Comparison of ENCODE assay signal across 14 cellular contexts in genomic region chr4:150974750-150975149, GRCh38. TPM values are rescaled to one million over a fixed set of nuclear protein-coding genes. Genes with fewer than 3 reads are reported as not detected.
DNase-seq lines count a peak whose midpoint lies in the region; ATAC-seq and TF ChIP-seq lines count a peak whose summit lies in the region.
"Had no signal": no experiment of that assay in that cellular context is flagged by ENCODE, and none has a peak within 500 bp of the region (broad histone marks: within the 10 kb centered on the region; RNA-seq: fewer than 3 reads in every experiment).

No MANE protein-coding gene starts in this region.

- H3K4me2 ChIP-seq in SK-N-SH, result no peak overlapping the region

- intact Hi-C loops in naive thymus-derived CD4-positive, alpha-beta T cell (cut with micrococcal nuclease), result loop anchor here in 1 of 2 donors (10.0 kb wide), 1 partner anchor 680 kb away; no protein-coding TSS in a partner anchor

- 0 out of 2 replicates have a peak, but pooled peaks cover 3% of the 10 kb centered on the region for H3K79me2 ChIP-seq in SK-N-SH (ENCODE audit: insufficient read depth)

- H3K9me2 ChIP-seq in SK-N-SH, result no peaks in the 10 kb centered on the region

- peak overlapping the region in 4 of 6 donors; percentile 3 to 70 (median 60) for H3K27ac Mint-ChIP-seq in naive B cell
- peak overlapping the region in 3 of 9 donors; percentile 5 to 28 (median 23) for H3K27ac Mint-ChIP-seq in naive thymus-derived CD4-positive, alpha-beta T cell
- H3K27ac Mint-ChIP-seq: CD4-positive, alpha-beta T cell; dendritic cell treated with granulocyte-macrophage colony-stimulating factor and Interleukin-4, amounts not matched to agents 40 ng/mL and 50 ng/mL, for 4 days had no signal

- CTCF ChIA-PET in SK-N-SH (lab: Yijun Ruan, JAX), result interaction anchor here (0.9 kb wide), 1 partner anchor 18 kb away, joined by 3 read pairs; no protein-coding TSS in a partner anchor
- CTCF ChIA-PET in naive thymus-derived CD4-positive, alpha-beta T cell (lab: Charles Lee), result interaction anchor here (0.6 to 0.7 kb wide), 2 partner anchors 12 to 703 kb away, joined by 3 to 4 read pairs; no protein-coding TSS in a partner anchor

- TF ChIP-seq EP300 in SK-N-SH (IDR thresholded peaks at IDR 0.05; ENCODE audit: borderline replicate concordance in 1 of 2, low read depth in 1 of 2, low read length in 1 of 2), result no peak

- H3K36me3 ChIP-seq in SK-N-SH (replicated peaks in 1 of 2; ENCODE audit: control insufficient read depth in 1 of 2, insufficient read depth in 2 of 2, low read length in 1 of 2), result no peaks in the 10 kb centered on the region
- H3K36me3 ChIP-seq in naive thymus-derived CD4-positive, alpha-beta T cell (ENCODE audit: control insufficient read depth in 2 of 3, insufficient read depth in 3 of 3, low read length in 3 of 3), result no peaks in the 10 kb centered on the region
- H3K36me3 ChIP-seq: adrenal gland had no signal

- H4K20me1 ChIP-seq in SK-N-SH (ENCODE audit: insufficient read depth), result no peaks in the 10 kb centered on the region

- peaks cover 0 to 9% (median 3%) of the 10 kb centered on the region in 7 donors for H3K9me3 Mint-ChIP-seq in naive B cell
- peaks cover 0 to 14% (median 5%) of the 10 kb centered on the region in 11 donors for H3K9me3 Mint-ChIP-seq in naive thymus-derived CD4-positive, alpha-beta T cell

- no peak overlapping the region for H2AFZ ChIP-seq in SK-N-SH (ENCODE audit: low read depth)

- WGBS in SK-N-SH (ENCODE audit: low lambda C conversion rate), result 68% methylated on average over 1 of the region's 1 CpG

- no peak overlapping the region for H3K4me3 ChIP-seq in SK-N-SH (ENCODE audit: low read depth in 2 of 2, low read length in 1 of 2)
- no peak overlapping the region for H3K4me3 ChIP-seq in naive thymus-derived CD4-positive, alpha-beta T cell (ENCODE audit: low read length)
- H3K4me3 ChIP-seq: adrenal gland had no signal

- H3K4me1 Mint-ChIP-seq in naive B cell, result peaks cover 55 to 71% (median 66%) of the 10 kb centered on the region in 3 donors
- H3K4me1 Mint-ChIP-seq in naive thymus-derived CD4-positive, alpha-beta T cell, result peaks cover 38 to 93% (median 89%) of the 10 kb centered on the region in 7 donors

- POLR2A ChIA-PET in SK-N-SH (lab: Yijun Ruan, JAX), result no interaction called here
- POLR2A ChIA-PET in naive thymus-derived CD4-positive, alpha-beta T cell (lab: Charles Lee), result interaction anchor here (0.6 kb wide), 1 partner anchor 940 kb away, joined by 3 read pairs; no protein-coding TSS in a partner anchor

- H3K27me3 Mint-ChIP-seq in naive B cell, result no peaks in the 10 kb centered on the region
- H3K27me3 Mint-ChIP-seq in naive thymus-derived CD4-positive, alpha-beta T cell, result no peaks in the 10 kb centered on the region
- H3K27me3 Mint-ChIP-seq: CD4-positive, alpha-beta T cell; dendritic cell treated with granulocyte-macrophage colony-stimulating factor and Interleukin-4, amounts not matched to agents 40 ng/mL and 50 ng/mL, for 4 days; naive thymus-derived CD8-positive, alpha-beta T cell had no signal

- H3K27me3 ChIP-seq in SK-N-SH (ENCODE audit: insufficient read depth), result no peaks in the 10 kb centered on the region
- H3K27me3 ChIP-seq in naive thymus-derived CD4-positive, alpha-beta T cell (ENCODE audit: control insufficient read depth in 2 of 2, insufficient read depth in 2 of 2, low read length in 2 of 2), result no peaks in the 10 kb centered on the region
- H3K27me3 ChIP-seq: adrenal gland had no signal

- peak overlapping the region in 2 of 8 donors; percentile 27 to 40 for H3K4me3 Mint-ChIP-seq in naive B cell
- peak overlapping the region in 3 of 10 donors; percentile 11 to 22 (median 13) for H3K4me3 Mint-ChIP-seq in naive thymus-derived CD4-positive, alpha-beta T cell
- H3K4me3 Mint-ChIP-seq: CD4-positive, alpha-beta T cell; dendritic cell treated with granulocyte-macrophage colony-stimulating factor and Interleukin-4, amounts not matched to agents 40 ng/mL and 50 ng/mL, for 4 days had no signal

- no peaks in the 10 kb centered on the region for H3F3A ChIP-seq in SK-N-SH (replicated peaks; ENCODE audit: insufficient read depth)

- H3K27ac ChIP-seq in SK-N-SH (ENCODE audit: low read depth in 2 of 2, low read length in 1 of 2), result no peak overlapping the region
- H3K27ac ChIP-seq in naive thymus-derived CD4-positive, alpha-beta T cell (ENCODE audit: low read depth, low read length), result no peak overlapping the region
- H3K27ac ChIP-seq: adrenal gland had no signal

- no peak for DNase-seq in naive B cell
- no peak for DNase-seq in SK-N-SH
- no peak for DNase-seq in naive thymus-derived CD4-positive, alpha-beta T cell
- no peak for DNase-seq in COR-L47 (lab: John Stamatoyannopoulos, UW)
- no peak for DNase-seq in T-helper 2 cell
- DNase-seq: activated CD8-positive, alpha-beta memory T cell treated with anti-CD3 and anti-CD28 coated beads, Interleukin-2, amount 50 U/mL, for 4 hours; adrenal gland; CD4-positive, alpha-beta T cell; naive thymus-derived CD8-positive, alpha-beta T cell had no signal

- H3K9me3 ChIP-seq in SK-N-SH, result no peaks in the 10 kb centered on the region
- H3K9me3 ChIP-seq in naive thymus-derived CD4-positive, alpha-beta T cell (ENCODE audit: control insufficient read depth in 2 of 3, low read length in 3 of 3), result peaks cover 0 to 6% (median 0%) of the 10 kb centered on the region in 3 experiments
- H3K9me3 ChIP-seq: adrenal gland had no signal

- peaks cover 0 to 6% of the 10 kb centered on the region in 2 experiments; a peak in 2 of 4 replicates for H3K4me1 ChIP-seq in SK-N-SH (ENCODE audit: control insufficient read depth in 1 of 2, insufficient read depth in 2 of 2, low read depth in 1 of 2, low read length in 1 of 2)
- peaks cover 7 to 23% of the 10 kb centered on the region in 2 donors for H3K4me1 ChIP-seq in naive thymus-derived CD4-positive, alpha-beta T cell (ENCODE audit: control insufficient read depth in 2 of 2, insufficient read depth in 2 of 2, low read length in 2 of 2)

- H3K9ac ChIP-seq in SK-N-SH, result no peak overlapping the region

- no peak for TF ChIP-seq CTCF in SK-N-SH (IDR thresholded peaks at IDR 0.05)

- ATAC-seq in GM19035 (IDR thresholded peaks at IDR 0.05; ENCODE audit: unreplicated experiment) (peak; percentile 56), HG02571 (IDR thresholded peaks at IDR 0.05; ENCODE audit: unreplicated experiment) (peak; percentile 58), HG03442 (IDR thresholded peaks at IDR 0.05; ENCODE audit: unreplicated experiment) (peak; percentile 47), naive B cell (ENCODE audit: low read depth in 2 of 2) (no peak)
- no peak for ATAC-seq in naive thymus-derived CD4-positive, alpha-beta T cell
- ATAC-seq: naive thymus-derived CD8-positive, alpha-beta T cell; sciatic nerve had no signal

- no peak for TF ChIP-seq RAD21 in SK-N-SH (IDR thresholded peaks at IDR 0.05; ENCODE audit: low read length)

- H3K36me3 Mint-ChIP-seq in naive B cell, result peaks cover 10 to 21% of the 10 kb centered on the region in 2 donors
- H3K36me3 Mint-ChIP-seq in naive thymus-derived CD4-positive, alpha-beta T cell, result peaks cover 7 to 38% (median 27%) of the 10 kb centered on the region in 5 donors

TF ChIP-seq in SK-N-SH, 30 proteins besides CTCF, POLR2A, EP300 and RAD21:
- TF ChIP-seq POLR2AphosphoS5 (IDR thresholded peaks at IDR 0.05; ENCODE audit: low read depth, low read length) (no peak), RXRA (IDR thresholded peaks at IDR 0.05; ENCODE audit: borderline replicate concordance, low read depth) (no peak), FOXM1 (IDR thresholded peaks at IDR 0.05; ENCODE audit: low read depth) (no peak), YY1 (IDR thresholded peaks at IDR 0.05; ENCODE audit: low read depth) (no peak), TEAD4 (IDR thresholded peaks at IDR 0.05; ENCODE audit: borderline replicate concordance, insufficient read depth) (no peak), EZH2phosphoT487 (IDR thresholded peaks at IDR 0.05; ENCODE audit: borderline replicate concordance, low read depth) (no peak), FOSL2 (IDR thresholded peaks at IDR 0.05; ENCODE audit: borderline replicate concordance, low read depth) (no peak)

RNA-seq across cellular contexts. Expression of gene LRBA, which starts 40.3 kb away (rescaled TPM):
- polyA plus RNA-seq in naive B cell (ENCODE audit: low read depth in 6 of 6) (10 to 100 TPM; 18.0 to 25.7 (median 19.6) TPM), SK-N-SH (2012; rRNA removed) (11.4 and 14.5 TPM in 2 replicates)
- 11.6 and 13.7 TPM in 2 replicates for polyA plus RNA-seq in SK-N-SH (2012; cell fraction: cytosol; rRNA removed)
- polyA plus RNA-seq in SK-N-SH (2012; cell fraction: nucleus; rRNA removed), result 11.9 and 14.3 TPM in 2 replicates
- total RNA-seq in naive thymus-derived CD4-positive, alpha-beta T cell, result 10 to 100 TPM; 51.2 to 71.4 (median 62.9) TPM
- 10 to 100 TPM; 20.8 to 23.9 TPM for polyA plus RNA-seq in naive thymus-derived CD4-positive, alpha-beta T cell

Comparison
In these comparisons a context has a peak if more than half of its experiments do, and no peak if none do; other contexts are left out.
1. ATAC-seq: peak in GM19035 (single experiment), HG02571 (single experiment) and HG03442 (single experiment); none in naive B cell (0 of 2) and naive thymus-derived CD4-positive, alpha-beta T cell (single experiment).